In the genomic region with DNA sequence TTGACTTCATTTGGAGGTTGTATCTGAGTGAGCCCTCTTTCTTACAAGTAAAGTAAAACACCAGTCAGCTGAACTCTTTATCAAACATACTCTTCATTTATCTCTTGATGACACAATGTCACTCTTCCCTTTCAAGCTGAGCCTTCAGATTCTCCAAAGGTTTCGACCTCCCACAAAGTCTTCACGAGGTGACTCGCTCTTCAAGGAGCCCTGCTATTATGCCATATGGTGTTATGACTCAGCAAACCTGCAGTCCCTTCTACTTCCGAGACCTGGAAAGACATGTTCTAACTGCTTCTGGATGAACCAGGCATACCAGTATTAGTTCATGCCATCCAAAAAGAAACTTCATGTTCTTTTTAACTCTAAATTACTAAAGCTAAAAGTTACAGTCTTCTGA, we compare ENCODE assay signal across 8 cellular contexts. TPM values are rescaled to one million over a fixed set of nuclear protein-coding genes. Genes with fewer than 3 reads are reported as not detected.
A peak's percentile ranks its signal among the peaks of the same experiment; 100 is the strongest.
DNase-seq lines count a peak whose midpoint lies in the region; ATAC-seq, FAIRE-seq and TF ChIP-seq lines count a peak whose summit lies in the region.

No MANE protein-coding gene starts in this region.

- peaks cover 0 to 15% (median 7%) of the 10 kb centered on the region in 3 donors for H3K4me1 ChIP-seq in pancreas

- no peaks in the 10 kb centered on the region for H3K36me3 ChIP-seq in pancreas

- H3K27ac ChIP-seq in pancreas, result no peak overlapping the region

- CTCF ChIA-PET in GM10248 (lab: Yijun Ruan, JAX), result interaction anchor here (1.0 to 5.4 kb wide), 8 partner anchors 11 to 553 kb away, joined by 3 to 37 read pairs (median 4); no protein-coding TSS in a partner anchor

- DNase-seq in GF-D8 (lab: John Stamatoyannopoulos, UW) (peak; percentile 34), NCI-H524 treated with DMSO at 0.1 percent for 48 hours (lab: John Stamatoyannopoulos, UW) (peak; percentile 81), dedifferentiated amniotic fluid mesenchymal stem cell (ENCODE audit: extremely low spot score) (peak; percentile 28), pancreas (peak in 2 of 6 donors; percentile 23 to 24), HuH-7 (ENCODE audit: low spot score) (no peak), GM10248 (ENCODE audit: extremely low spot score) (no peak), NCI-H2196 (lab: John Stamatoyannopoulos, UW; ENCODE audit: unreplicated experiment) (no peak), COLO668 (lab: John Stamatoyannopoulos, UW; ENCODE audit: unreplicated experiment) (no peak)

- no peak for FAIRE-seq in pancreas (lab: Jason Lieb, UNC)

- H3K27me3 ChIP-seq in pancreas, result no peaks in the 10 kb centered on the region

- TF ChIP-seq CTCF in pancreas (IDR thresholded peaks at IDR 0.05) (no peak), GM10248 (IDR thresholded peaks at IDR 0.05; ENCODE audit: control extremely low read depth, extremely low read depth, low read depth, missing control alignments) (no peak)

- H3K4me3 ChIP-seq in pancreas, result no peak overlapping the region

- WGBS in pancreas, 2 donors, result 25 to 30% methylated on average over 4 of the region's 4 CpGs

- H3K9me3 ChIP-seq in pancreas, result no peaks in the 10 kb centered on the region

- intact Hi-C loops in pancreas (cut with DNase I), result no loop called here

- POLR2A ChIA-PET in GM10248 (lab: Yijun Ruan, JAX), result no interaction called here

- ATAC-seq in pancreas, result peak; percentile 82 to 87 (median 86)

RNA-seq across cellular contexts. Expression of gene AADAC, which starts 23.1 kb away (rescaled TPM):
- total RNA-seq in pancreas, result 10 to 100 TPM in 4 of 6 donors, 1 to 10 TPM in 2; 2.7 to 83.7 (median 19.9) TPM
- polyA plus RNA-seq in pancreas, result 10 to 100 TPM in 1 of 2 donors, 1 to 10 TPM in 1; 9.1 to 20.7 TPM

RNA-seq across cellular contexts. Expression of gene SUCNR1, which starts 36.4 kb away (rescaled TPM):
- total RNA-seq in pancreas, result under 1 TPM in 5 of 6 donors, not detected in 1; 0.08 to 0.23 (median 0.16) TPM
- polyA plus RNA-seq in pancreas, result under 1 TPM; 0.02 to 0.04 TPM

Comparison
In these comparisons a context has a peak if more than half of its experiments do, and no peak if none do; other contexts are left out.
1. DNase-seq: peak in GF-D8 (single experiment), NCI-H524 treated with DMSO at 0.1 percent for 48 hours (single experiment) and dedifferentiated amniotic fluid mesenchymal stem cell (single experiment); none in HuH-7 (single experiment), GM10248 (single experiment), NCI-H2196 (single experiment) and COLO668 (single experiment).